In genomic region chr9:127119319-127119709, GRCh38 we compare ENCODE assay signal across 26 cellular contexts. TPM values are rescaled to one million over a fixed set of nuclear protein-coding genes. Genes with fewer than 3 reads are reported as not detected.
DNase-seq lines count a peak whose midpoint lies in the region; ATAC-seq, FAIRE-seq and TF ChIP-seq lines count a peak whose summit lies in the region.
"Had no signal": no experiment of that assay in that cellular context is flagged by ENCODE, and none has a peak within 500 bp of the region (broad histone marks: within the 10 kb centered on the region; RNA-seq: fewer than 3 reads in every experiment).

No MANE protein-coding gene starts in this region.

- no peaks in the 10 kb centered on the region for H3K79me2 ChIP-seq in GM12878 (ENCODE audit: control insufficient read depth, insufficient read depth, low read length)

- H3K4me2 ChIP-seq in GM12878 (ENCODE audit: control insufficient read depth, insufficient read depth), result no peak overlapping the region
- H3K4me2 ChIP-seq: GM23338, smooth muscle cell had no signal

- H2AFZ ChIP-seq in GM12878 (ENCODE audit: control insufficient read depth, low read depth, low read length), result no peak overlapping the region
- H2AFZ ChIP-seq: GM23338 had no signal

- no peaks in the 10 kb centered on the region for H3K36me3 ChIP-seq in GM12878 (ENCODE audit: control insufficient read depth in 2 of 2, insufficient read depth in 2 of 2, low read length in 1 of 2)
- peaks cover 0 to 28% of the 10 kb centered on the region in 2 donors for H3K36me3 ChIP-seq in psoas muscle (ENCODE audit: insufficient read depth in 1 of 2, low read depth in 1 of 2)
- no peaks in the 10 kb centered on the region for H3K36me3 ChIP-seq in BE2C
- H3K36me3 ChIP-seq: left lung, upper lobe of left lung had no signal

- no TSS peak for BruUV-seq in GM12878 (replicated peaks; lab: Mats Ljungman, UMichigan)

- RAD21 ChIA-PET in GM12878 (lab: Charles Lee; ENCODE audit: unreplicated experiment), result interaction anchor here (0.8 to 7.5 kb wide), 16 partner anchors 35 to 178 kb away, joined by 3 to 54 read pairs (median 5); no protein-coding TSS in a partner anchor

- H3K27me3 ChIP-seq in AG04450 (ENCODE audit: control insufficient read depth, insufficient read depth, low read length) (no peaks in the 10 kb centered on the region), GM12878 (replicated peaks in 1 of 2; ENCODE audit: control insufficient read depth in 2 of 2, insufficient read depth in 2 of 2, low read length in 1 of 2) (no peaks in the 10 kb centered on the region), psoas muscle (ENCODE audit: insufficient read depth in 3 of 3, low read length in 2 of 3) (no peaks in the 10 kb centered on the region), BE2C (no peaks in the 10 kb centered on the region)
- H3K27me3 ChIP-seq: upper lobe of left lung had no signal

- POLR2A ChIA-PET in AG04450 (lab: Yijun Ruan, JAX) (no interaction called here), GM12878 (lab: Charles Lee) (interaction anchor here (0.6 to 2.7 kb wide), 8 partner anchors 35 to 751 kb away, joined by 3 to 13 read pairs (median 4); no protein-coding TSS in a partner anchor)

- FAIRE-seq in GM12891 (lab: Jason Lieb, UNC) (peak; percentile 13), GM12878 (lab: Jason Lieb, UNC) (no peak)
- FAIRE-seq: GM12892 had no signal

- peak; percentile 19 for ATAC-seq in GM12878
- ATAC-seq in psoas muscle, result no peak
- no peak for ATAC-seq in stimulated activated naive CD8-positive, alpha-beta T cell treated with anti-CD3 and anti-CD28 coated beads, Interleukin-15, Interleukin-2, amounts not matched to agents 100 U/mL and 50 U/mL, for 24 hours
- ATAC-seq: GM23338, left lung, T-helper 17 cell had no signal

- H4K20me1 ChIP-seq in GM12878 (ENCODE audit: control insufficient read depth, insufficient read depth), result no peaks in the 10 kb centered on the region

- TF ChIP-seq EP300 in GM12878 (IDR thresholded peaks at IDR 0.05; ENCODE audit: borderline replicate concordance in 1 of 2, control insufficient read depth in 1 of 2, low read depth in 2 of 2, low read length in 2 of 2), result no peak

- SMC1A ChIA-PET in GM12878 (lab: Charles Lee; ENCODE audit: uncharacterized antibody, unreplicated experiment), result interaction anchor here (0.7 to 4.9 kb wide), 26 partner anchors 9 to 280 kb away, joined by 3 to 68 read pairs (median 5); no protein-coding TSS in a partner anchor

- CTCF ChIA-PET in AG04450 (lab: Charles Lee), result interaction anchor here (1.3 kb wide), 1 partner anchor 179 kb away, joined by 8 read pairs; no protein-coding TSS in a partner anchor
- CTCF ChIA-PET in GM12878 (lab: Yijun Ruan, JAX), result interaction anchor here (0.6 to 3.7 kb wide), 13 partner anchors 13 to 178 kb away, joined by 3 to 18 read pairs (median 4); no protein-coding TSS in a partner anchor

- H3K4me1 ChIP-seq in GM12878 (ENCODE audit: control insufficient read depth, insufficient read depth, low read length) (peaks cover 25% of the 10 kb centered on the region), psoas muscle (peaks cover 66% of the 10 kb centered on the region), BE2C (peaks cover 11% of the 10 kb centered on the region)

- 96% methylated on average over 4 of the region's 4 CpGs for WGBS in GM12878 (ENCODE audit: insufficient coverage, insufficient replicate concordance, low lambda C conversion rate, missing lambda C conversion rate)
- WGBS in psoas muscle, 3 donors, result 80 to 86% (median 83%) methylated on average over 4 of the region's 4 CpGs

- intact Hi-C loops in GM12878 (cut with micrococcal nuclease; ENCODE audit: unreplicated experiment), result loop anchor here (5.0 kb wide), 2 partner anchors 48 to 78 kb away; no protein-coding TSS in a partner anchor
- intact Hi-C loops in psoas muscle (cut with DNase I), result no loop called here

- no peak overlapping the region for H3K9ac ChIP-seq in GM12878 (ENCODE audit: control insufficient read depth, insufficient read depth, low read length)

- DNase-seq in AG04450 (ENCODE audit: low read depth, low spot score) (no peak), GM12891 (ENCODE audit: insufficient read length, low spot score) (no peak), GM12878 (ENCODE audit: low read depth, low spot score) (no peak), psoas muscle (no peak), BE2C (no peak), NK-92 (lab: John Stamatoyannopoulos, UW; ENCODE audit: unreplicated experiment) (no peak)
- DNase-seq in stimulated activated naive CD8-positive, alpha-beta T cell treated with anti-CD3 and anti-CD28 coated beads, Interleukin-15, Interleukin-2, amounts not matched to agents 100 U/mL and 50 U/mL, for 24 hours, result no peak
- DNase-seq: activated CD8-positive, alpha-beta memory T cell treated with anti-CD3 and anti-CD28 coated beads for 24 hours; activated gamma-delta T cell; activated naive CD8-positive, alpha-beta T cell treated with anti-CD3 and anti-CD28 coated beads, Interleukin-2, amount 10 ng/mL, durations not matched to agents 7 days and 5 days; central memory CD4-positive, alpha-beta T cell; dermis blood vessel endothelial cell; left lung; naive B cell; NCI-H1417; NCI-H2029 treated with DMSO at 0.1 percent for 48 hours; occipital lobe; OCI-M1; stimulated activated CD4-positive, alpha-beta T cell treated with anti-CD3 and anti-CD28 coated beads, Interleukin-2, amount 100 ng/mL, for 24 hours; T-helper 17 cell; upper lobe of left lung had no signal

- TF ChIP-seq CTCF in AG04450 (IDR thresholded peaks at IDR 0.05; ENCODE audit: low read depth, low read length) (no peak), GM12878 (IDR thresholded peaks at IDR 0.05 in 2 of 3, conservative IDR thresholded peaks at IDR 0.05 in 1 of 3; ENCODE audit: control insufficient read depth in 2 of 3, extremely low read depth in 1 of 3, insufficient read depth in 1 of 3, low read depth in 3 of 3, low read length in 3 of 3) (no peak), psoas muscle (IDR thresholded peaks at IDR 0.05) (no peak), BE2C (IDR thresholded peaks at IDR 0.05; ENCODE audit: low read depth, low read length) (no peak)

- TF ChIP-seq RAD21 in GM12878 (IDR thresholded peaks at IDR 0.05; ENCODE audit: insufficient read depth, low read depth, low read length), result no peak

- H3K9me3 ChIP-seq in AG04450 (ENCODE audit: control insufficient read depth, insufficient read depth, low read length) (no peaks in the 10 kb centered on the region; the same call in 1 of the 2 replicates), GM12878 (replicated peaks; ENCODE audit: control insufficient read depth, insufficient read depth, low read length) (no peaks in the 10 kb centered on the region), psoas muscle (no peaks in the 10 kb centered on the region), BE2C (no peaks in the 10 kb centered on the region)
- H3K9me3 ChIP-seq: left lung, upper lobe of left lung had no signal

- in situ Hi-C loops in GM12878 (cut with MboI), result no loop called here

- H3K4me3 ChIP-seq in AG04450 (ENCODE audit: low read depth, low read length) (peak overlapping the region; percentile 20; the same call in 1 of the 2 replicates), GM12878 (no peak overlapping the region), psoas muscle (peak overlapping the region; percentile 91), BE2C (ENCODE audit: low read depth, low read length) (no peak overlapping the region)
- H3K4me3 ChIP-seq: GM23338, left lung, SK-N-MC, smooth muscle cell, upper lobe of left lung had no signal

- H3K27ac ChIP-seq in AG04450 (ENCODE audit: low read depth, low read length) (no peak overlapping the region), GM12878 (ENCODE audit: control insufficient read depth, insufficient read depth) (no peak overlapping the region), psoas muscle (peak overlapping the region; percentile 92)
- H3K27ac ChIP-seq: HL-60, left lung, SK-N-MC, upper lobe of left lung had no signal

- TF ChIP-seq POLR2A in GM12891 (IDR thresholded peaks at IDR 0.05; ENCODE audit: low read depth, low read length) (no peak), GM12878 (IDR thresholded peaks at IDR 0.05; ENCODE audit: low read depth, low read length) (no peak)

TF ChIP-seq in GM12891, 5 proteins besides CTCF, POLR2A, EP300 and RAD21 (continues in another document):
- no peak for TF ChIP-seq SPI1 (IDR thresholded peaks at IDR 0.05; ENCODE audit: low read depth, low read length)
- no peak for TF ChIP-seq POU2F2 (IDR thresholded peaks at IDR 0.05; ENCODE audit: low read depth, low read length)
- no peak for TF ChIP-seq PAX5 (IDR thresholded peaks at IDR 0.05; ENCODE audit: insufficient read depth, low read length, severe bottlenecking)
- TF ChIP-seq TAF1 (IDR thresholded peaks at IDR 0.05; ENCODE audit: low read depth, low read length), result no peak

TF ChIP-seq in GM12878, 131 proteins besides CTCF, POLR2A, EP300 and RAD21 (continues in another document):
- peak; percentile 86 for TF ChIP-seq ZNF217 (IDR thresholded peaks at IDR 0.05)

RNA-seq across cellular contexts. Expression of gene ANGPTL2, which starts 3.1 kb away (rescaled TPM):
- polyA plus RNA-seq in AG04450 (2011; rRNA removed) (107 and 108 TPM in 2 replicates), GM12878 (2011; rRNA removed) (not detected in 2 replicates), GM12878 (2014; fragmentation: Illumina TruSeq; extraction: Trizol) (1.2 and 2.6 TPM in 2 replicates), GM12878 (2014; fragmentation: Nextera tagmentation; extraction: Ambion mirVana) (under 1 TPM; 0.13 to 0.38 TPM), GM12878 (2014; rRNA removed) (0.75 and 0.87 TPM in 2 replicates), GM12878 (2016; fragmentation: Nextera tagmentation; extraction: Ambion mirVana) (under 1 TPM; 0.76 to 0.82 TPM), psoas muscle (10 to 100 TPM in 2 of 3 donors, 1 to 10 TPM in 1; 8.9 to 22.3 (median 11.2) TPM)
- polyA minus RNA-seq in AG04450 (2011; rRNA and poly(A)+ RNA removed), result 64.2 and 76.5 TPM in 2 replicates
- 0.24 TPM for polyA plus RNA-seq in GM12891 (2012; ENCODE audit: low read depth, missing spikeins)
- 16.3 and 18.6 TPM in 2 replicates for total RNA-seq in GM12878 (2013; cell fraction: nucleolus; rRNA removed)
- total RNA-seq in GM12878 (2014; rRNA removed) (0.71 and 1.1 TPM in 2 replicates), GM12878 (2014; rRNA removed; fragmentation: Illumina TruSeq; extraction: Trizol) (0.49 and 0.55 TPM in 2 replicates), GM12878 (2021) (1.6 TPM in 2 replicates), psoas muscle (100 to 1,000 TPM in 1 of 4 donors, 10 to 100 TPM in 3; 12.6 to 208 (median 19.0) TPM)
- polyA plus RNA-seq in GM12878 (2011; ENCODE audit: low read depth), result not detected
- polyA plus RNA-seq in GM12878 (2011; cell fraction: cytosol; rRNA removed), result 0.03 TPM in 1 of 2 replicates, not detected in the other
- 0.04 TPM in 1 of 2 replicates, not detected in the other for polyA plus RNA-seq in GM12878 (2011; cell fraction: nucleus; rRNA removed)
- 0.04 and 0.14 TPM in 2 replicates for polyA plus RNA-seq in GM12878 (2012)
- polyA minus RNA-seq in GM12878 (2011; rRNA and poly(A)+ RNA removed), result not detected in 2 replicates
- polyA minus RNA-seq in GM12878 (2011; cell fraction: cytosol; rRNA and poly(A)+ RNA removed), result not detected in 2 replicates
- not detected in 2 replicates for polyA minus RNA-seq in GM12878 (2011; cell fraction: nucleus; rRNA and poly(A)+ RNA removed)
- polyA plus RNA-seq in BE2C (2012; ENCODE audit: insufficient read depth, insufficient read length, low read depth), result 6.8 TPM
- total RNA-seq: activated naive CD8-positive, alpha-beta T cell treated with anti-CD3 and anti-CD28 coated beads, Interleukin-2, amount 10 ng/mL, durations not matched to agents 7 days and 5 days had no signal

Comparison
In these comparisons a context has a peak if more than half of its experiments do, and no peak if none do; other contexts are left out.
1. H3K4me3 ChIP-seq: peak in AG04450 (single experiment) and psoas muscle (single experiment); none in GM12878 (single experiment) and BE2C (single experiment).